Comparison of ENCODE assay signal across 9 cellular contexts in genomic region chr14:47278233-47278842, GRCh38.
DNase-seq lines count a peak whose midpoint lies in the region; ATAC-seq, FAIRE-seq and TF ChIP-seq lines count a peak whose summit lies in the region.
"Had no signal": no experiment of that assay in that cellular context is flagged by ENCODE, and none has a peak within 500 bp of the region (broad histone marks: within the 10 kb centered on the region; RNA-seq: fewer than 3 reads in every experiment).

No MANE protein-coding gene starts in this region.

- H3K27me3 ChIP-seq in Karpas-422 (ENCODE audit: low read length) (no peaks in the 10 kb centered on the region), endothelial cell of umbilical vein (ENCODE audit: control insufficient read depth in 2 of 2, insufficient read depth in 2 of 2, low read length in 2 of 2) (no peaks in the 10 kb centered on the region), osteoblast (ENCODE audit: insufficient read depth, low read length) (no peaks in the 10 kb centered on the region)

- TF ChIP-seq CTCF in endothelial cell of umbilical vein (IDR thresholded peaks at IDR 0.05; ENCODE audit: extremely low read depth in 1 of 2, insufficient read depth in 1 of 2, low read depth in 1 of 2, low read length in 2 of 2) (peak; percentile 78 to 85), osteoblast (IDR thresholded peaks at IDR 0.05; ENCODE audit: extremely low read depth, low read depth, low read length) (peak; percentile 18)

- in situ Hi-C loops in SK-MEL-5 (cut with HindIII; ENCODE audit: low pct_unique_long_range_greater_than_20kb, low sequenced_read_pairs), result no loop called here

- dilution Hi-C loops in endothelial cell of umbilical vein (cut with MboI; ENCODE audit: extremely low pct_ligation_motif_present, low sequenced_read_pairs), result no loop called here

- no peaks in the 10 kb centered on the region; the same call in 1 of the 2 replicates for H3K9me2 ChIP-seq in Karpas-422 (replicated peaks; ENCODE audit: insufficient read depth, low read length)

- POLR2A ChIA-PET in endothelial cell of umbilical vein (lab: Charles Lee), result no interaction called here

- H4K20me1 ChIP-seq in Karpas-422 (ENCODE audit: insufficient read depth, low read depth, low read length) (no peaks in the 10 kb centered on the region), endothelial cell of umbilical vein (replicated peaks; ENCODE audit: control insufficient read depth, extremely low read depth, insufficient read depth, low read length) (no peaks in the 10 kb centered on the region), osteoblast (ENCODE audit: insufficient read depth, low read length) (no peaks in the 10 kb centered on the region)

- ATAC-seq in GM21576 (IDR thresholded peaks at IDR 0.05; ENCODE audit: unreplicated experiment), result peak; percentile 66

- TF ChIP-seq POLR2A in endothelial cell of umbilical vein (IDR thresholded peaks at IDR 0.05; ENCODE audit: low read depth, low read length), result no peak

- H3K36me3 ChIP-seq in Karpas-422 (ENCODE audit: insufficient read depth, low read length) (no peaks in the 10 kb centered on the region), endothelial cell of umbilical vein (ENCODE audit: control insufficient read depth in 2 of 2, extremely low read depth in 1 of 2, insufficient read depth in 2 of 2, low read length in 2 of 2) (no peaks in the 10 kb centered on the region), osteoblast (ENCODE audit: insufficient read depth, low read length) (no peaks in the 10 kb centered on the region)

- BruUV-seq in endothelial cell of umbilical vein (replicated peaks; lab: Mats Ljungman, UMichigan), result no TSS peak

- no peak overlapping the region for H3K9ac ChIP-seq in Karpas-422 (ENCODE audit: low read length)
- no peak overlapping the region for H3K9ac ChIP-seq in endothelial cell of umbilical vein (replicated peaks; ENCODE audit: extremely low read depth, insufficient read depth, low read length)

- H3K4me1 ChIP-seq in Karpas-422 (ENCODE audit: low read length) (no peaks in the 10 kb centered on the region), endothelial cell of umbilical vein (ENCODE audit: control insufficient read depth, extremely low read depth, insufficient read depth, low read length) (no peaks in the 10 kb centered on the region), osteoblast (ENCODE audit: insufficient read depth, low read length) (no peaks in the 10 kb centered on the region)

- peak; percentile 87 for FAIRE-seq in endothelial cell of umbilical vein (lab: Jason Lieb, UNC)
- FAIRE-seq: G401.6 had no signal

- DNase-seq in SIG-M5 treated with dmso at 0.1 percent for 504 hours (lab: John Stamatoyannopoulos, UW; ENCODE audit: unreplicated experiment) (peak; percentile 1), SIG-M5 (lab: John Stamatoyannopoulos, UW) (no peak), Karpas-422 (peak; percentile 86), SK-MEL-5 (ENCODE audit: low read depth, low spot score) (peak; percentile 78), endothelial cell of umbilical vein (ENCODE audit: low read depth, low spot score) (peak; percentile 64), osteoblast (ENCODE audit: insufficient read length, low spot score, missing footprints) (no peak), cerebellar nuclear complex (lab: John Stamatoyannopoulos, UW) (no peak)

- H2AFZ ChIP-seq in Karpas-422 (ENCODE audit: low read length), result no peak overlapping the region
- no peak overlapping the region for H2AFZ ChIP-seq in endothelial cell of umbilical vein (ENCODE audit: low read depth, low read length)
- no peak overlapping the region for H2AFZ ChIP-seq in osteoblast (ENCODE audit: low read length)

- no peaks in the 10 kb centered on the region for H3K9me1 ChIP-seq in endothelial cell of umbilical vein (replicated peaks; ENCODE audit: control insufficient read depth, extremely low read depth, insufficient read depth, low read length)

- intact Hi-C loops in endothelial cell of umbilical vein (cut with micrococcal nuclease), result loop anchor here (1.0 to 5.0 kb wide), 5 partner anchors 86 to 1026 kb away; no protein-coding TSS in a partner anchor

- H3K4me2 ChIP-seq in Karpas-422 (ENCODE audit: low read depth, low read length, poor library complexity, severe bottlenecking) (no peak overlapping the region), endothelial cell of umbilical vein (ENCODE audit: insufficient read depth, low read length) (no peak overlapping the region), osteoblast (ENCODE audit: insufficient read depth, low read length) (no peak overlapping the region)

- H3K27ac ChIP-seq in Karpas-422 (ENCODE audit: low read length), result no peak overlapping the region
- H3K27ac ChIP-seq in endothelial cell of umbilical vein (ENCODE audit: insufficient read depth, low read depth, low read length), result no peak overlapping the region
- no peak overlapping the region for H3K27ac ChIP-seq in osteoblast (ENCODE audit: low read depth, low read length)

- H3K9me3 ChIP-seq in Karpas-422 (ENCODE audit: low read length), result peaks cover 16% of the 10 kb centered on the region
- H3K9me3 ChIP-seq in endothelial cell of umbilical vein (replicated peaks; ENCODE audit: control insufficient read depth, insufficient read depth, low read length), result no peaks in the 10 kb centered on the region
- no peaks in the 10 kb centered on the region for H3K9me3 ChIP-seq in osteoblast (ENCODE audit: low read depth, low read length)

- CTCF ChIA-PET in endothelial cell of umbilical vein (lab: Charles Lee), result interaction anchor here (0.6 to 3.0 kb wide), 56 partner anchors 9 to 788 kb away, joined by 3 to 59 read pairs (median 4); no protein-coding TSS in a partner anchor

- no peaks in the 10 kb centered on the region for H3K79me2 ChIP-seq in Karpas-422 (ENCODE audit: low read length)
- H3K79me2 ChIP-seq in endothelial cell of umbilical vein (ENCODE audit: control insufficient read depth, insufficient read depth, low read length), result no peaks in the 10 kb centered on the region
- no peaks in the 10 kb centered on the region for H3K79me2 ChIP-seq in osteoblast (ENCODE audit: insufficient read depth, low read length)

- H3K4me3 ChIP-seq in Karpas-422 (ENCODE audit: low read length) (no peak overlapping the region), endothelial cell of umbilical vein (replicated peaks in 1 of 3; ENCODE audit: insufficient read depth in 1 of 3, low read depth in 1 of 3, low read length in 3 of 3) (no peak overlapping the region), osteoblast (ENCODE audit: insufficient read depth, low read length) (no peak overlapping the region)

TF ChIP-seq in endothelial cell of umbilical vein, 7 proteins besides CTCF, POLR2A, EP300 and RAD21:
- no peak for TF ChIP-seq EZH2 (IDR thresholded peaks at IDR 0.05; ENCODE audit: borderline replicate concordance, low read depth, low read length, severe bottlenecking)
- no peak for TF ChIP-seq JUN (IDR thresholded peaks at IDR 0.05; ENCODE audit: borderline replicate concordance, insufficient read depth, insufficient read length, low read depth)
- no peak for TF ChIP-seq POLR2AphosphoS5 (IDR thresholded peaks at IDR 0.05; ENCODE audit: insufficient read depth, low read depth, low read length)
- no peak for TF ChIP-seq MYC (IDR thresholded peaks at IDR 0.05; ENCODE audit: low read depth, low read length)
- TF ChIP-seq MAX (IDR thresholded peaks at IDR 0.05; ENCODE audit: insufficient read depth, insufficient read length), result no peak
- TF ChIP-seq FOS (IDR thresholded peaks at IDR 0.05; ENCODE audit: borderline replicate concordance, insufficient read depth, low read length), result no peak
TF ChIP-seq in endothelial cell of umbilical vein: peak in this region for 0.

Comparison
In these comparisons a context has a peak if more than half of its experiments do, and no peak if none do; other contexts are left out.
1. DNase-seq: peak in SIG-M5 treated with dmso at 0.1 percent for 504 hours (single experiment), Karpas-422 (single experiment), SK-MEL-5 (single experiment) and endothelial cell of umbilical vein (single experiment); none in SIG-M5 (single experiment), osteoblast (single experiment) and cerebellar nuclear complex (0 of 2).